ENCODE assay signal across 8 cellular contexts in the genomic region with DNA sequence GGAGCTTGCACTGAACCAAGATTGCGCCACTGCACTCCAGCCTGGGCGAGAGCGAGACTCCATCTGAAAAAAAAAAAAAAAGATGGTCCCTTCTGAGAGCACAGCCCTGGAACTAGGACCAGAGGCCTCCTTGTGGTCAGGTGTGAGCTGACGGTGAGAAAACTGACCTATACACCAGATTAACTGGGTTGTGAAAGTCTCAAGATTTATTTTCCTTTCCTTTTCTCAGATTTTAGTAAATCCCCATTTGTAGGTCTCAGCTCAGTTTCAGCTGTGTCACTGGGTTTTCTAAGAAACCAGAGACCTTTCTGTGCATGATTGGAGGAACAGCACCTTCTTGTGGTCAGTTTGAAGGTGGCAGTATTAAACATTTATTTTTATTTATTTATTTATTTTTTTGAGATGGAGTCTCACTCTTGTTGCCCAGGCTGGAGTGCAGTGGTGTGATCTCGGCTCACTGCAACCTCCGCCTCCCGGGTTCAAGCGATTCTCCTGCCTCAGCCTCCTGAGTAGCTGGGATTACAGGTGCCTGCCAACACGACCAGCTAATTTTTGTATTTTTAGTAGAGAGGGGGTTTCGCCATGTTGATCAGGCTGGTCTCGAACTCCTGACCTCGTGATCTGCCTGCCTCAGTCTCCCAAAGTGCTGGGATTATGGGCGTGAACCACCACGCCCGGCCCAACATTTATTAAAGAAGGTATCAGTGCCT. TPM values are rescaled to one million over a fixed set of nuclear protein-coding genes. Genes with fewer than 3 reads are reported as not detected.
DNase-seq lines count a peak whose midpoint lies in the region; ATAC-seq and TF ChIP-seq lines count a peak whose summit lies in the region.
"Not testable (repeated sequence)": the region's sequence is repeated elsewhere in the genome, so short reads cannot be mapped to it uniquely, and the experiment has no call there.

No MANE protein-coding gene starts in this region.

- H2AFZ ChIP-seq in Loucy (ENCODE audit: low read length): not testable (repeated sequence)

- H3K4me2 ChIP-seq in Loucy (ENCODE audit: low read depth, low read length, poor library complexity, severe bottlenecking): not testable (repeated sequence)

- H3K27ac ChIP-seq in Peyer's patch, adrenal gland, thyroid gland: not testable (repeated sequence)

- H3K36me3 ChIP-seq in Loucy (ENCODE audit: insufficient read depth, low read length); Peyer's patch; adrenal gland (replicated peaks in 1 of 2); mucosa of descending colon (ENCODE audit: low read depth); thyroid gland: not testable (repeated sequence)

- WGBS in adrenal gland, 4 donors: 51 to 66% (median 53%) methylated on average over 15 of the region's 15 CpGs
- WGBS in thyroid gland, 2 donors: 71 to 73% methylated on average over 15 of the region's 15 CpGs

- not testable (repeated sequence) for H3K27me3 ChIP-seq in Loucy (ENCODE audit: insufficient read depth, low read length, poor library complexity, severe bottlenecking); Peyer's patch; adrenal gland; thyroid gland

- not testable (repeated sequence) for H3K9ac ChIP-seq in Loucy (ENCODE audit: low read depth, low read length, poor library complexity, severe bottlenecking)

- H3K4me3 ChIP-seq in Loucy (ENCODE audit: low read length, poor library complexity, severe bottlenecking); Peyer's patch; adrenal gland; foreskin fibroblast (ENCODE audit: low read depth in 1 of 2, low read length in 2 of 2); mucosa of descending colon; thyroid gland (replicated peaks in 1 of 3): not testable (repeated sequence)

- DNase-seq in Daoy (ENCODE audit: low read depth): peak; percentile 71
- DNase-seq in Peyer's patch: not testable (repeated sequence)
- DNase-seq in adrenal gland: peak in 5 of 7 donors; percentile 18 to 61 (median 47)
- DNase-seq in foreskin fibroblast: peak; percentile 53 to 82
- peak in 1 of 3 donors; percentile 45 for DNase-seq in mucosa of descending colon
- DNase-seq in thyroid gland: peak in 1 of 2 donors; percentile 16

- not testable (repeated sequence) for H4K20me1 ChIP-seq in Loucy (ENCODE audit: insufficient read depth, low read length, poor library complexity, severe bottlenecking)

- not testable (repeated sequence) for H3K9me3 ChIP-seq in Loucy (ENCODE audit: insufficient read depth, low read depth, low read length); Peyer's patch; adrenal gland (replicated peaks in 1 of 3); mucosa of descending colon; thyroid gland

- intact Hi-C loops in adrenal gland (cut with DNase I): loop anchor here (5.0 to 10.0 kb wide), 2 partner anchors 335 to 432 kb away; no protein-coding TSS in a partner anchor
- intact Hi-C loops in mucosa of descending colon (cut with DNase I, micrococcal nuclease): not testable (repeated sequence)
- intact Hi-C loops in thyroid gland (cut with DNase I): loop anchor here (2.0 to 5.0 kb wide), 2 partner anchors 215 to 340 kb away; a partner anchor contains a TSS

- H3K79me2 ChIP-seq in Loucy (ENCODE audit: insufficient read depth, low read length): not testable (repeated sequence)

- H3F3A ChIP-seq in Loucy (ENCODE audit: low read depth): not testable (repeated sequence)

- TF ChIP-seq POLR2A in Peyer's patch (IDR thresholded peaks at IDR 0.05); adrenal gland (IDR thresholded peaks at IDR 0.05); thyroid gland (IDR thresholded peaks at IDR 0.05): not testable (repeated sequence)

- ATAC-seq in GM21717 (IDR thresholded peaks at IDR 0.05; ENCODE audit: unreplicated experiment) (peak; percentile 55), mucosa of descending colon (peak; percentile 83)

- TF ChIP-seq CTCF in Loucy (conservative IDR thresholded peaks at IDR 0.05; ENCODE audit: low read length) (peak; percentile 57), Peyer's patch (IDR thresholded peaks at IDR 0.05) (peak; percentile 38 to 85 (median 78)), adrenal gland (IDR thresholded peaks at IDR 0.05) (peak; percentile 75 to 96 (median 88)), foreskin fibroblast (IDR thresholded peaks at IDR 0.05; ENCODE audit: low read depth, low read length) (peak; percentile 59), mucosa of descending colon (IDR thresholded peaks at IDR 0.05) (peak; percentile 53), thyroid gland (IDR thresholded peaks at IDR 0.05) (peak; percentile 70 to 98 (median 79))

- H3K9me2 ChIP-seq in Loucy (replicated peaks; ENCODE audit: low read depth, low read length): not testable (repeated sequence)

- H3K4me1 ChIP-seq in Loucy (ENCODE audit: insufficient read depth, low read length, poor library complexity, severe bottlenecking); Peyer's patch; adrenal gland (replicated peaks in 1 of 2); mucosa of descending colon (ENCODE audit: low read depth); thyroid gland: not testable (repeated sequence)

RNA-seq across cellular contexts. Expression of a gene that starts 11.7 kb away (rescaled TPM):
- total RNA-seq in Daoy (2014; rRNA removed; shearing (Covaris generic)): 19.1 and 45.5 TPM in 2 replicates
- total RNA-seq in Peyer's patch: 1 to 10 TPM; 5.1 to 8.3 (median 5.7) TPM
- total RNA-seq in adrenal gland: 10 to 100 TPM in 5 of 8 donors, 1 to 10 TPM in 3; 8.6 to 17.4 (median 10.8) TPM
- polyA plus RNA-seq in adrenal gland: 1 to 10 TPM; 5.1 to 9.3 (median 5.6) TPM
- total RNA-seq in mucosa of descending colon: 10 to 100 TPM in 1 of 3 donors, 1 to 10 TPM in 2; 2.5 to 15.1 (median 8.8) TPM
- 10 to 100 TPM; 16.7 to 25.6 (median 22.5) TPM for total RNA-seq in thyroid gland

RNA-seq across cellular contexts. Expression of a gene that starts 47.2 kb away (rescaled TPM):
- 8.0 and 15.3 TPM in 2 replicates for total RNA-seq in Daoy (2014; rRNA removed; shearing (Covaris generic))
- total RNA-seq in Peyer's patch (10 to 100 TPM; 23.9 to 36.6 (median 35.7) TPM), adrenal gland (10 to 100 TPM in 7 of 8 donors, 1 to 10 TPM in 1; 9.7 to 19.1 (median 16.8) TPM), mucosa of descending colon (10 to 100 TPM; 14.2 to 21.2 (median 16.2) TPM), thyroid gland (10 to 100 TPM; 39.7 to 87.4 (median 56.3) TPM)
- polyA plus RNA-seq in adrenal gland: 1 to 10 TPM; 7.5 to 8.9 (median 8.2) TPM
